Comparison of ENCODE assay signal across 16 cellular contexts in the genomic region with DNA sequence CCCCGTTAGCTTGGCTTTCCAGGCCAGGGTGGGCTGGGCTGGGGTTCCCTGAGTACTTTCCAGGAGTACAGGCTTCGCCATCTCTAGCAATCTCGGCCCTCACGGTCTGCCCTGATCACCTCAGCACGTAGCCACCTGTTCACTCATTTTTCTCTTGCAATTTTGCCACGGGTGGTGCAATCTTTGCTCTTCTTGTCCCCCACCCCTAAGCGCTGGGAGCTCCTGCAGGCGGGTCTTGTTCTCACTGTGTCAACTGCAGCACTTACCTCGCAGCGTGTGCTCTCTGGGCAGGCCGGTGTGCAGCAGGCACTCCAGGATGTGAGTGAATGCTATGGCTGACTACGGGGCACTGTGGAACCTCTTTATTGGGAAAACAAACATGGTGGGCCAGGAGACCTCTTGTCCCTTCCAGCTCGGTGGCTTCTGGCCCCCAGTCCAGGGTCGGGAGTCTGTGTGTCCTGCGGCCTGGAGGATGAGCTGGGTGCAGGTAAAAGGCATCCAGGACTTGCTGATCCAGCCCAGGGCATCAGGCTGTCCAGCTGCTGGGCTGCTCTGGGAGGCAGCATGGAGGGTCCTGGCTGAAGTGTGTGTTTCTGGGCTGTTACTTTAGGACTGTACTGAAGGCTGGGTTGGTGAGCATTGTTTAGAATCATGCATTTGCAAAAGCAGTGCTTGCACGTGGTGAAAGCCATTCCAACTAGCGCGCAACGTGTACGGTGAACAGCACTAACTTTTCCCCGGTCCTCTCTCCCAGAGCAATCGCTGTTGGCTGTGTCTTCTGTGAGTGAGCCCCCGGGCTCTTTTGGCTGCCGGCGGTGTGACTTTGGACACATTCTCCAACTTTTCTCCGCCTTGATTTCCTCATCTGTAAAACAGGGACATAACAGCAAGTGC. TPM values are rescaled to one million over a fixed set of nuclear protein-coding genes. Genes with fewer than 3 reads are reported as not detected.
DNase-seq lines count a peak whose midpoint lies in the region; TF ChIP-seq lines count a peak whose summit lies in the region.
"Had no signal": no experiment of that assay in that cellular context is flagged by ENCODE, and none has a peak within 500 bp of the region (broad histone marks: within the 10 kb centered on the region; RNA-seq: fewer than 3 reads in every experiment).

No MANE protein-coding gene starts in this region.

- H3K27ac ChIP-seq in esophagus muscularis mucosa (replicated peaks in 1 of 4) (peak overlapping the region; percentile 95 to 99 (median 98)), sigmoid colon (peak overlapping the region; percentile 86 to 100 (median 96)), Peyer's patch (no peak overlapping the region)
- H3K27ac ChIP-seq: 22Rv1 had no signal

- H3K9me3 ChIP-seq in esophagus muscularis mucosa (no peaks in the 10 kb centered on the region), sigmoid colon (no peaks in the 10 kb centered on the region), Peyer's patch (no peaks in the 10 kb centered on the region)

- DNase-seq in NCI-H146 (lab: John Stamatoyannopoulos, UW) (peak; percentile 10), NCI-H146 treated with DMSO at 0.1 percent for 48 hours (lab: John Stamatoyannopoulos, UW; ENCODE audit: unreplicated experiment) (no peak), HuH-7.5 (ENCODE audit: low spot score) (peak; percentile 19), esophagus muscularis mucosa (ENCODE audit: extremely low spot score) (no peak), sigmoid colon (no peak), DMS153 (lab: John Stamatoyannopoulos, UW) (no peak), Peyer's patch (no peak), superior temporal gyrus (ENCODE audit: extremely low spot score) (no peak)
- DNase-seq: activated T-cell treated with anti-CD3 and anti-CD28 coated beads for 4 hours; Calu3; effector CD8-positive, alpha-beta T cell; IMR-90; NCI-H1105; NCI-H82; SHP77 had no signal

- TF ChIP-seq POLR2A in esophagus muscularis mucosa (IDR thresholded peaks at IDR 0.05; ENCODE audit: low read depth) (no peak), sigmoid colon (IDR thresholded peaks at IDR 0.05) (no peak), Peyer's patch (IDR thresholded peaks at IDR 0.05) (no peak)

- H3K27me3 ChIP-seq in esophagus muscularis mucosa: no peaks in the 10 kb centered on the region
- H3K27me3 ChIP-seq in sigmoid colon: no peaks in the 10 kb centered on the region
- no peaks in the 10 kb centered on the region for H3K27me3 ChIP-seq in Peyer's patch

- WGBS in esophagus muscularis mucosa: 74% methylated on average over 23 of the region's 26 CpGs
- WGBS in sigmoid colon, 2 donors: 78 to 81% methylated on average over 26 of the region's 26 CpGs

- peaks cover 0 to 5% (median under 1%) of the 10 kb centered on the region in 4 donors for H3K36me3 ChIP-seq in esophagus muscularis mucosa
- peaks cover 0 to 7% (median 3%) of the 10 kb centered on the region in 4 donors for H3K36me3 ChIP-seq in sigmoid colon
- H3K36me3 ChIP-seq in Peyer's patch: peaks cover 0 to 6% (median 0%) of the 10 kb centered on the region in 3 donors

- TF ChIP-seq EP300 in esophagus muscularis mucosa (IDR thresholded peaks at IDR 0.05): no peak
- TF ChIP-seq EP300 in sigmoid colon (IDR thresholded peaks at IDR 0.05): no peak

- no peak overlapping the region for H3K4me3 ChIP-seq in esophagus muscularis mucosa
- no peak overlapping the region for H3K4me3 ChIP-seq in sigmoid colon
- no peak overlapping the region for H3K4me3 ChIP-seq in Peyer's patch

- H3K4me1 ChIP-seq in esophagus muscularis mucosa (peaks cover 20 to 34% (median 28%) of the 10 kb centered on the region in 4 donors), sigmoid colon (peaks cover 0 to 30% (median 24%) of the 10 kb centered on the region in 4 donors), Peyer's patch (peaks cover 0 to 16% (median 12%) of the 10 kb centered on the region in 4 donors)

- intact Hi-C loops in esophagus muscularis mucosa (cut with DNase I) (no loop called here), sigmoid colon (cut with DNase I) (loop anchor here (10.0 kb wide), 2 partner anchors 182 to 432 kb away; partner anchors contain the start of gene GALNT9)

- TF ChIP-seq CTCF in esophagus muscularis mucosa (IDR thresholded peaks at IDR 0.05) (no peak), sigmoid colon (IDR thresholded peaks at IDR 0.05) (no peak), Peyer's patch (IDR thresholded peaks at IDR 0.05) (no peak)

RNA-seq across cellular contexts. Expression of gene ULK1, which starts 1.5 kb away (rescaled TPM):
- 10 to 100 TPM; 18.4 to 37.5 (median 26.9) TPM for total RNA-seq in esophagus muscularis mucosa
- total RNA-seq in sigmoid colon: 10 to 100 TPM; 13.2 to 29.1 (median 18.6) TPM
- 10 to 100 TPM in 1 of 3 donors, 1 to 10 TPM in 2; 5.3 to 17.5 (median 5.4) TPM for polyA plus RNA-seq in sigmoid colon
- 10 to 100 TPM; 25.2 to 54.1 (median 38.8) TPM for total RNA-seq in Peyer's patch

RNA-seq across cellular contexts. Expression of gene PUS1, which starts 36.1 kb away (rescaled TPM):
- 10 to 100 TPM; 14.7 to 23.3 (median 19.5) TPM for total RNA-seq in esophagus muscularis mucosa
- total RNA-seq in sigmoid colon: 10 to 100 TPM in 1 of 4 donors, 1 to 10 TPM in 3; 7.6 to 15.6 (median 8.9) TPM
- 10 to 100 TPM in 1 of 3 donors, 1 to 10 TPM in 2; 9.0 to 33.8 (median 9.7) TPM for polyA plus RNA-seq in sigmoid colon
- 10 to 100 TPM in 3 of 4 donors, 1 to 10 TPM in 1; 8.8 to 46.5 (median 31.8) TPM for total RNA-seq in Peyer's patch

RNA-seq across cellular contexts. Expression of gene EP400, which starts 56.8 kb away (rescaled TPM):
- total RNA-seq in esophagus muscularis mucosa (10 to 100 TPM; 16.9 to 31.1 (median 22.4) TPM), sigmoid colon (10 to 100 TPM; 14.5 to 35.7 (median 18.8) TPM), Peyer's patch (10 to 100 TPM; 22.1 to 60.2 (median 49.2) TPM)
- polyA plus RNA-seq in sigmoid colon: 10 to 100 TPM in 1 of 3 donors, 1 to 10 TPM in 2; 3.2 to 22.3 (median 4.2) TPM

Comparison
In these comparisons a context has a peak if more than half of its experiments do, and no peak if none do; other contexts are left out.
1. DNase-seq: peak in NCI-H146 (single experiment) and HuH-7.5 (single experiment); none in NCI-H146 treated with DMSO at 0.1 percent for 48 hours (single experiment), esophagus muscularis mucosa (single experiment), sigmoid colon (single experiment), DMS153 (single experiment), Peyer's patch (0 of 3) and superior temporal gyrus (single experiment).
2. H3K27ac ChIP-seq: peak in esophagus muscularis mucosa (4 of 4) and sigmoid colon (4 of 4); none in Peyer's patch (0 of 4).